8 cellular contexts compared by ENCODE assay signal in the genomic region with DNA sequence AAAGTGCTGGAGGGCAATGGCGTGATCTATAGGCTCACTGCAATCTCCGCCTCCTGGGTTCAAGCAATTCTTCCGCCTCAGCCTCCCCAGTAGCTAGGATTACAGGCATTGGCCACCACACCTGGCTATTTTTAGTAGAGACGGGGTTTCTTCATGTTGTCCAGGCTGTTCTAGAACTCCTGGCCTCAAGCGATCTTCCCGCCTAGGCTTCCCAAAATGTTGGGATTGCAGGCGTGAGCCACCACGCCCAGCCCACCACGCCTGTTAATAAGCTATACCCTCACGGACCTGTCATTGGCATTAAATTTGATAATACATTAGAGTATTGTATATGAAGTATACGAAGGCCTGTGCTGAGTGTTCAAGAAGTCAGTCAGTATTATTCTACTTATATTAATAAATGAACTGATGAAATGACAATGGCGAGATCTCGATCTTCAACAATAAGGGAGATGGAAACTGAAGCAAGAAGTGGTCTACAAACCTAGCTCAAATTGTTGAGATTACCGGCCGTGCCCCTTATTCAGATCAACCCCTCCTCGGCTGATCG. TPM values are rescaled to one million over a fixed set of nuclear protein-coding genes. Genes with fewer than 3 reads are reported as not detected.
DNase-seq lines count a peak whose midpoint lies in the region; ATAC-seq and TF ChIP-seq lines count a peak whose summit lies in the region.

No MANE protein-coding gene starts in this region.

- H3K27ac ChIP-seq in C4-2B (peak overlapping the region; percentile 54), dorsolateral prefrontal cortex (peak overlapping the region; percentile 83 to 98 (median 95)), neural cell (ENCODE audit: low read length) (peak overlapping the region; percentile 55)

- H3K9ac ChIP-seq in neural cell (ENCODE audit: low read length), result peak overlapping the region; percentile 61

- DNase-seq in LNCaP clone FGC (ENCODE audit: low read depth) (no peak), dorsolateral prefrontal cortex (no peak), glomerular visceral epithelial cell (ENCODE audit: extremely low spot score) (no peak), retina (no peak)
- DNase-seq in stimulated activated CD4-positive, alpha-beta T cell treated with anti-CD3 and anti-CD28 coated beads, Interleukin-1b, Interleukin-23, amount 100 ng/mL, for 48 hours, result no peak

- intact Hi-C loops in dorsolateral prefrontal cortex (cut with DNase I), result loop anchor here (2.0 to 5.0 kb wide), 2 partner anchors 70 to 76 kb away; partner anchors contain the start of gene PPM1D (in 1 of the 2)

- H2AFZ ChIP-seq in neural cell (ENCODE audit: low read depth, low read length), result peak overlapping the region; percentile 81

- TF ChIP-seq CTCF in C4-2B (conservative IDR thresholded peaks at IDR 0.05) (no peak), LNCaP clone FGC (IDR thresholded peaks at IDR 0.05; ENCODE audit: control insufficient read depth, extremely low read depth, insufficient read depth) (no peak), dorsolateral prefrontal cortex (IDR thresholded peaks at IDR 0.05 in 54 of 56, conservative IDR thresholded peaks at IDR 0.05 in 2 of 56; ENCODE audit: low read depth in 1 of 56, partially characterized antibody in 56 of 56) (no peak), neural cell (IDR thresholded peaks at IDR 0.05; ENCODE audit: poor library complexity, severe bottlenecking) (no peak)

- no peak for TF ChIP-seq EP300 in neural cell (conservative IDR thresholded peaks at IDR 0.05; ENCODE audit: poor library complexity, severe bottlenecking)

- H3K4me2 ChIP-seq in neural cell (ENCODE audit: low read length), result peak overlapping the region; percentile 89

- H3K79me2 ChIP-seq in neural cell (replicated peaks; ENCODE audit: insufficient read depth, low read length), result peaks cover 4% of the 10 kb centered on the region

- H4K20me1 ChIP-seq in neural cell (ENCODE audit: insufficient read depth), result no peaks in the 10 kb centered on the region

- no peaks in the 10 kb centered on the region for H3K36me3 ChIP-seq in neural cell (ENCODE audit: insufficient read depth, low read length)

- H3K9me3 ChIP-seq in neural cell (ENCODE audit: low read length), result no peaks in the 10 kb centered on the region

- ATAC-seq in GM18909 (IDR thresholded peaks at IDR 0.05; ENCODE audit: poor library complexity, unreplicated experiment), result no peak

- H3K9me2 ChIP-seq in neural cell (ENCODE audit: insufficient read depth, low read length), result no peaks in the 10 kb centered on the region

- TF ChIP-seq RAD21 in neural cell (conservative IDR thresholded peaks at IDR 0.05), result no peak

- H3F3A ChIP-seq in neural cell (ENCODE audit: insufficient read depth, low read length, poor library complexity, severe bottlenecking), result no peaks in the 10 kb centered on the region

- H3K4me3 ChIP-seq in LNCaP clone FGC (ENCODE audit: low read depth, low read length) (peak overlapping the region; percentile 88), dorsolateral prefrontal cortex (peak overlapping the region; percentile 62 to 98 (median 91)), neural cell (ENCODE audit: low read length) (peak overlapping the region; percentile 75)

- H3K27me3 ChIP-seq in dorsolateral prefrontal cortex (no peaks in the 10 kb centered on the region), neural cell (ENCODE audit: insufficient read depth, low read depth, low read length) (no peaks in the 10 kb centered on the region)

TF ChIP-seq in neural cell, 6 proteins besides CTCF, POLR2A, EP300 and RAD21:
- TF ChIP-seq TAF1 (IDR thresholded peaks at IDR 0.05; ENCODE audit: low read depth) (peak; percentile 5), MXI1 (conservative IDR thresholded peaks at IDR 0.05; ENCODE audit: poor library complexity, severe bottlenecking) (no peak)

RNA-seq across cellular contexts. Expression of gene BCAS3, which starts 0.8 kb away (rescaled TPM):
- total RNA-seq in dorsolateral prefrontal cortex, result 10 to 100 TPM; 51.5 to 99.8 (median 76.7) TPM
- polyA plus RNA-seq in neural cell, result 17.2 and 21.6 TPM in 2 replicates
- polyA minus RNA-seq in neural cell, result 76.7 and 87.4 TPM in 2 replicates
